Comparison of ENCODE assay signal across 9 cellular contexts in the genomic region with DNA sequence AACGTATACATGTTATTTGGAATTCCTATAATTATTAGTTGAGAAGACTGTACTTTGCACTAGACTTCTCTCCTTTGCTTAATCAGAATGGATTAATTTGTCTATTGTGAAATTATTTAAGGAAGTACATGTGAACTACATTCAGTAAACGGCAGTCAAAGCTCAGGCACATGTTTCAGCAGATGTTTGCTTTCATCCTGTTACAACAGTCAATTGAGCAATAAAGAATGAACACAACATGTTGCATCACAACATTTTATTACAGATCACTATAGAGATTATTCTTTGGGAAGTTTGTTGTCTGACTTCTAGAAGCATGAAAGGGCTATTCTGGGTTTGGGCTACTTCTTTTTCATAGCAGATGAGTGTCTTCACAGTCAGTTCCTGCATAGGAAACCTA. TPM values are rescaled to one million over a fixed set of nuclear protein-coding genes. Genes with fewer than 3 reads are reported as not detected.
DNase-seq lines count a peak whose midpoint lies in the region; FAIRE-seq and TF ChIP-seq lines count a peak whose summit lies in the region.
"Had no signal": no experiment of that assay in that cellular context is flagged by ENCODE, and none has a peak within 500 bp of the region (broad histone marks: within the 10 kb centered on the region; RNA-seq: fewer than 3 reads in every experiment).

No MANE protein-coding gene starts in this region.

- H3K4me3 Mint-ChIP-seq in activated CD4-positive, alpha-beta memory T cell treated with anti-CD3 and anti-CD28 coated beads, Interleukin-2, amount 10 ng/mL, durations not matched to agents 7 days and 5 days, result no peak overlapping the region

- TF ChIP-seq POLR2A in GM12892 (IDR thresholded peaks at IDR 0.05; ENCODE audit: low read depth, low read length), result no peak

- H3K27ac Mint-ChIP-seq in activated CD4-positive, alpha-beta memory T cell treated with anti-CD3 and anti-CD28 coated beads, Interleukin-2, amount 10 ng/mL, durations not matched to agents 7 days and 5 days, result peak overlapping the region; percentile 73

- H3K9ac ChIP-seq in keratinocyte (ENCODE audit: control insufficient read depth, extremely low read depth, insufficient read depth, low read length), result no peak overlapping the region
- H3K9ac ChIP-seq: KMS-11 had no signal

- TF ChIP-seq CTCF in AG04450 (IDR thresholded peaks at IDR 0.05; ENCODE audit: low read depth, low read length) (no peak), keratinocyte (optimal IDR thresholded peaks at IDR 0.05 in 1 of 3, IDR thresholded peaks at IDR 0.05 in 1 of 3, conservative IDR thresholded peaks at IDR 0.05 in 1 of 3; ENCODE audit: extremely low read depth in 1 of 3, insufficient read depth in 2 of 3, low read length in 3 of 3) (no peak), tibial artery (IDR thresholded peaks at IDR 0.05) (no peak)

- H3K27ac ChIP-seq in AG04450 (ENCODE audit: low read depth, low read length) (no peak overlapping the region), keratinocyte (ENCODE audit: control insufficient read depth, insufficient read depth, low read length) (peak overlapping the region; percentile 59), tibial artery (no peak overlapping the region)
- H3K27ac ChIP-seq: KMS-11 had no signal

- POLR2A ChIA-PET in AG04450 (lab: Yijun Ruan, JAX), result interaction anchor here (0.6 to 1.2 kb wide), 3 partner anchors 17 to 32 kb away, joined by 3 to 9 read pairs (median 3); no protein-coding TSS in a partner anchor
- POLR2A ChIA-PET in activated CD4-positive, alpha-beta memory T cell treated with anti-CD3 and anti-CD28 coated beads, Interleukin-2, amount 10 ng/mL, durations not matched to agents 7 days and 5 days (lab: Charles Lee), result interaction anchor here (1.2 to 2.4 kb wide), 4 partner anchors 14 to 26 kb away, joined by 3 to 16 read pairs (median 4); no protein-coding TSS in a partner anchor
- POLR2A ChIA-PET in HEK293T (lab: Yijun Ruan, JAX), result no interaction called here

- no peaks in the 10 kb centered on the region for H3K27me3 Mint-ChIP-seq in activated CD4-positive, alpha-beta memory T cell treated with anti-CD3 and anti-CD28 coated beads, Interleukin-2, amount 10 ng/mL, durations not matched to agents 7 days and 5 days

- dilution Hi-C loops in keratinocyte (cut with MboI; ENCODE audit: extremely low pct_ligation_motif_present, low sequenced_read_pairs), result no loop called here

- H3K4me2 ChIP-seq in keratinocyte (ENCODE audit: control insufficient read depth, extremely low read depth, insufficient read depth, low read depth, low read length), result no peak overlapping the region
- H3K4me2 ChIP-seq: KMS-11 had no signal

- DNase-seq in AG04450 (ENCODE audit: low read depth, low spot score) (peak; percentile 36), HPDE6-E6E7 (ENCODE audit: extremely low spot score) (peak; percentile 31), keratinocyte (ENCODE audit: low read depth, low spot score) (no peak), HEK293T (ENCODE audit: extremely low spot score) (no peak), tibial artery (no peak), GM12892 (ENCODE audit: insufficient read length) (no peak)
- DNase-seq in activated CD4-positive, alpha-beta memory T cell treated with anti-CD3 and anti-CD28 coated beads, Interleukin-2, amount 10 ng/mL, durations not matched to agents 7 days and 5 days, result no peak
- DNase-seq in activated CD4-positive, alpha-beta T cell treated with anti-CD3 and anti-CD28 coated beads, Interleukin-2, amount 50 U/mL, for 48 hours, result no peak

- H3K9me3 ChIP-seq in AG04450 (ENCODE audit: control insufficient read depth, insufficient read depth, low read length), result no peaks in the 10 kb centered on the region
- no peaks in the 10 kb centered on the region for H3K9me3 ChIP-seq in keratinocyte (ENCODE audit: control insufficient read depth, low read depth, low read length)
- H3K9me3 ChIP-seq in tibial artery, result no peaks in the 10 kb centered on the region

- H3K36me3 ChIP-seq in keratinocyte (ENCODE audit: control insufficient read depth in 2 of 2, extremely low read depth in 1 of 2, insufficient read depth in 2 of 2, low read length in 2 of 2) (no peaks in the 10 kb centered on the region), tibial artery (no peaks in the 10 kb centered on the region)

- H3K27me3 ChIP-seq in AG04450 (ENCODE audit: control insufficient read depth, insufficient read depth, low read length), result no peaks in the 10 kb centered on the region
- H3K27me3 ChIP-seq in keratinocyte (ENCODE audit: control insufficient read depth, extremely low read depth, insufficient read depth, low read length), result no peaks in the 10 kb centered on the region
- H3K27me3 ChIP-seq in tibial artery, result no peaks in the 10 kb centered on the region

- no peak overlapping the region for H3K4me3 ChIP-seq in AG04450 (ENCODE audit: low read depth, low read length)
- H3K4me3 ChIP-seq in keratinocyte (ENCODE audit: control insufficient read depth in 2 of 3, extremely low read depth in 1 of 3, insufficient read depth in 2 of 3, low read depth in 1 of 3, low read length in 3 of 3), result no peak overlapping the region
- no peak overlapping the region for H3K4me3 ChIP-seq in tibial artery

- CTCF ChIA-PET in AG04450 (lab: Charles Lee) (interaction anchor here (0.7 to 1.9 kb wide), 3 partner anchors 33 to 189 kb away, joined by 4 to 6 read pairs (median 4); no protein-coding TSS in a partner anchor), HEK293T (lab: Yijun Ruan, JAX) (no interaction called here)
- CTCF ChIA-PET in activated CD4-positive, alpha-beta memory T cell treated with anti-CD3 and anti-CD28 coated beads, Interleukin-2, amount 10 ng/mL, durations not matched to agents 7 days and 5 days (lab: Charles Lee), result interaction anchor here (1.0 kb wide), 1 partner anchor 17 kb away, joined by 3 read pairs; no protein-coding TSS in a partner anchor

- no peak overlapping the region for H2AFZ ChIP-seq in keratinocyte (ENCODE audit: control insufficient read depth, low read length)

- no peaks in the 10 kb centered on the region for H3K9me1 ChIP-seq in keratinocyte (ENCODE audit: control insufficient read depth, extremely low read depth, insufficient read depth, low read length)

- peaks cover 53% of the 10 kb centered on the region for H3K36me3 Mint-ChIP-seq in activated CD4-positive, alpha-beta memory T cell treated with anti-CD3 and anti-CD28 coated beads, Interleukin-2, amount 10 ng/mL, durations not matched to agents 7 days and 5 days (ENCODE audit: low read depth)

- no peaks in the 10 kb centered on the region for H4K20me1 ChIP-seq in keratinocyte (ENCODE audit: control insufficient read depth, extremely low read depth, insufficient read depth, low read length)

- no peak for FAIRE-seq in keratinocyte (lab: Jason Lieb, UNC)
- no peak for FAIRE-seq in GM12892 (lab: Jason Lieb, UNC)

- intact Hi-C loops in tibial artery (cut with DNase I; ENCODE audit: low total_unique reads), result no loop called here

- no peaks in the 10 kb centered on the region for H3K79me2 ChIP-seq in keratinocyte (ENCODE audit: control insufficient read depth, insufficient read depth, low read length)

- no peaks in the 10 kb centered on the region for H3K9me3 Mint-ChIP-seq in activated CD4-positive, alpha-beta memory T cell treated with anti-CD3 and anti-CD28 coated beads, Interleukin-2, amount 10 ng/mL, durations not matched to agents 7 days and 5 days

- peaks cover 74% of the 10 kb centered on the region for H3K4me1 Mint-ChIP-seq in activated CD4-positive, alpha-beta memory T cell treated with anti-CD3 and anti-CD28 coated beads, Interleukin-2, amount 10 ng/mL, durations not matched to agents 7 days and 5 days

- H3K4me1 ChIP-seq in keratinocyte (ENCODE audit: control insufficient read depth, extremely low read depth, insufficient read depth, low read length) (peaks cover 9% of the 10 kb centered on the region), tibial artery (peaks cover 0 to 21% (median 8%) of the 10 kb centered on the region in 4 donors)

TF ChIP-seq in HEK293T, 16 proteins besides CTCF, POLR2A, EP300 and RAD21:
- TF ChIP-seq FOXK2 (IDR thresholded peaks at IDR 0.05), result no peak
- no peak for TF ChIP-seq FOXA1 (IDR thresholded peaks at IDR 0.05)
- TF ChIP-seq SUZ12 (IDR thresholded peaks at IDR 0.05), result no peak
- TF ChIP-seq NFRKB (IDR thresholded peaks at IDR 0.05), result no peak

RNA-seq across cellular contexts. Expression of a gene that starts 39.2 kb away (rescaled TPM):
- polyA plus RNA-seq in AG04450 (2011; rRNA removed) (26.2 and 34.8 TPM in 2 replicates), keratinocyte (5.9 to 10.8 TPM (median 8.4 TPM) in 3 replicates)
- polyA minus RNA-seq in AG04450 (2011; rRNA and poly(A)+ RNA removed), result 11.7 and 16.9 TPM in 2 replicates
- total RNA-seq in activated CD4-positive, alpha-beta memory T cell treated with anti-CD3 and anti-CD28 coated beads, Interleukin-2, amount 10 ng/mL, durations not matched to agents 7 days and 5 days, result 10 to 100 TPM; 99.0 to 99.9 TPM
- 7.3 TPM for polyA plus RNA-seq in keratinocyte (2011; ENCODE audit: low read depth)
- 7.3 and 10.2 TPM in 2 replicates for polyA plus RNA-seq in keratinocyte (2011; cell fraction: cytosol; rRNA removed)
- 6.8 and 8.0 TPM in 2 replicates for polyA plus RNA-seq in keratinocyte (2011; cell fraction: nucleus; rRNA removed)
- polyA plus RNA-seq in keratinocyte (2012; ENCODE audit: low replicate concordance), result 6.1 and 6.3 TPM in 2 replicates
- polyA minus RNA-seq in keratinocyte, result 0.20 to 3.6 TPM (median 0.89 TPM) in 3 replicates
- 3.3 TPM for polyA minus RNA-seq in keratinocyte (2011; cell fraction: cytosol; rRNA and poly(A)+ RNA removed)
- 2.2 and 3.4 TPM in 2 replicates for polyA minus RNA-seq in keratinocyte (2011; cell fraction: nucleus; rRNA and poly(A)+ RNA removed)
- 28.9 TPM for polyA plus RNA-seq in GM12892 (2012; ENCODE audit: missing spikeins)

RNA-seq across cellular contexts. Expression of a gene that starts 53.7 kb away (rescaled TPM):
- polyA plus RNA-seq in AG04450 (2011; rRNA removed), result 84.6 and 119 TPM in 2 replicates
- 33.7 and 43.7 TPM in 2 replicates for polyA minus RNA-seq in AG04450 (2011; rRNA and poly(A)+ RNA removed)
- 100 to 1,000 TPM; 107 to 111 TPM for total RNA-seq in activated CD4-positive, alpha-beta memory T cell treated with anti-CD3 and anti-CD28 coated beads, Interleukin-2, amount 10 ng/mL, durations not matched to agents 7 days and 5 days
- polyA plus RNA-seq in keratinocyte, result 38.5 to 99.9 TPM (median 46.6 TPM) in 3 replicates
- polyA plus RNA-seq in keratinocyte (2011; ENCODE audit: low read depth), result 451 TPM
- polyA plus RNA-seq in keratinocyte (2011; cell fraction: cytosol; rRNA removed), result 48.3 and 83.7 TPM in 2 replicates
- polyA plus RNA-seq in keratinocyte (2011; cell fraction: nucleus; rRNA removed), result 19.8 and 32.2 TPM in 2 replicates
- polyA plus RNA-seq in keratinocyte (2012; ENCODE audit: low replicate concordance), result 72.9 and 91.6 TPM in 2 replicates
- polyA minus RNA-seq in keratinocyte, result 2.7 to 19.6 TPM (median 9.4 TPM) in 3 replicates
- 13.6 TPM for polyA minus RNA-seq in keratinocyte (2011; cell fraction: cytosol; rRNA and poly(A)+ RNA removed)
- polyA minus RNA-seq in keratinocyte (2011; cell fraction: nucleus; rRNA and poly(A)+ RNA removed), result 8.1 and 17.8 TPM in 2 replicates
- 127 TPM for polyA plus RNA-seq in GM12892 (2012; ENCODE audit: missing spikeins)

Comparison
In these comparisons a context has a peak if more than half of its experiments do, and no peak if none do; other contexts are left out.
1. DNase-seq: peak in AG04450 (single experiment) and HPDE6-E6E7 (single experiment); none in activated CD4-positive, alpha-beta memory T cell treated with anti-CD3 and anti-CD28 coated beads, Interleukin-2, amount 10 ng/mL, durations not matched to agents 7 days and 5 days (single experiment), keratinocyte (single experiment), HEK293T (single experiment), activated CD4-positive, alpha-beta T cell treated with anti-CD3 and anti-CD28 coated beads, Interleukin-2, amount 50 U/mL, for 48 hours (0 of 2), tibial artery (0 of 2) and GM12892 (single experiment).